9 cellular contexts compared by ENCODE assay signal in the genomic region with DNA sequence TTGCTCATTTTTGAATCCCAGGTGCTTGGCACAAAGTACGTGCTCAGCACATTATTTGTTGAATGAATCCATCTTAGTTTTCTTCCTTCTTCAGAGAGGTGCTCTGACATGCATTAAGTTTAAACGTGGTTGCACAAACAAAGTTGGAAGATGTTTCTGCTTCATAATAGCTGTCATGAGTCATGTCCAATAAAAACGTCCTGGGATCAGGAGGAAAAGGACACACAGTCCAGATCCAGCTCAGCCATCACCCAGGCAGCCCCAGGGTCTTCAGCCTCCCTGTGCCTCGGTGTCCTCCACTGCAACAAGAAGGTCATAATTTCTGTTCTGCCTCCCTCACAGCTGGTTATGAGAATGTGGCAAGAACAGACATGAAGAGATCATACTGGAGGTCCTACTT. TPM values are rescaled to one million over a fixed set of nuclear protein-coding genes. Genes with fewer than 3 reads are reported as not detected.
DNase-seq lines count a peak whose midpoint lies in the region; ATAC-seq, FAIRE-seq and TF ChIP-seq lines count a peak whose summit lies in the region.
"Had no signal": no experiment of that assay in that cellular context is flagged by ENCODE, and none has a peak within 500 bp of the region (broad histone marks: within the 10 kb centered on the region; RNA-seq: fewer than 3 reads in every experiment).

No MANE protein-coding gene starts in this region.

- TF ChIP-seq CTCF in K562 (IDR thresholded peaks at IDR 0.05 in 2 of 3, conservative IDR thresholded peaks at IDR 0.05 in 1 of 3; ENCODE audit: insufficient read depth in 2 of 3, low read depth in 1 of 3, low read length in 3 of 3) (no peak), prostate gland (IDR thresholded peaks at IDR 0.05) (no peak), suprapubic skin (IDR thresholded peaks at IDR 0.05) (no peak), WERI-Rb-1 (IDR thresholded peaks at IDR 0.05; ENCODE audit: low read depth, low read length) (no peak)

- no peak for FAIRE-seq in K562 (lab: Jason Lieb, UNC)

- H3K9me3 Mint-ChIP-seq in IgD-negative memory B cell, result peaks cover 0 to 2% (median 0%) of the 10 kb centered on the region in 3 donors

- no peak for TF ChIP-seq POLR2A in K562 (conservative IDR thresholded peaks at IDR 0.05)
- TF ChIP-seq POLR2A in prostate gland (IDR thresholded peaks at IDR 0.05), result no peak
- TF ChIP-seq POLR2A in suprapubic skin (IDR thresholded peaks at IDR 0.05), result no peak

- no peak overlapping the region for H3K9ac ChIP-seq in K562 (ENCODE audit: insufficient read depth in 1 of 2, low read depth in 2 of 2, low read length in 2 of 2)

- no peak overlapping the region for H3K27ac ChIP-seq in K562 (ENCODE audit: extremely low read depth, low read depth, low read length)
- H3K27ac ChIP-seq in prostate gland, result no peak overlapping the region
- no peak overlapping the region for H3K27ac ChIP-seq in suprapubic skin
- no peak overlapping the region for H3K27ac ChIP-seq in WERI-Rb-1
- H3K27ac ChIP-seq: testis had no signal

- no peak for ATAC-seq in K562
- no peak for ATAC-seq in GM18498 (IDR thresholded peaks at IDR 0.05; ENCODE audit: unreplicated experiment)

- peak overlapping the region; percentile 69; the same call in 1 of the 2 replicates for H2AFZ ChIP-seq in K562 (ENCODE audit: low read depth, low read length)

- no peaks in the 10 kb centered on the region for H3K79me2 ChIP-seq in K562 (ENCODE audit: control insufficient read depth, insufficient read depth, low read length)

- BruUV-seq in K562 (replicated peaks; lab: Mats Ljungman, UMichigan), result no TSS peak

- H3K27me3 Mint-ChIP-seq in IgD-negative memory B cell, result no peaks in the 10 kb centered on the region

- H3K4me2 ChIP-seq in K562 (ENCODE audit: insufficient read depth, low read length), result no peak overlapping the region

- peak; percentile 74 for DNase-seq in EH (ENCODE audit: low read depth)
- no peak for DNase-seq in K562 (ENCODE audit: extremely low read depth in 1 of 4, low spot score in 3 of 4)
- DNase-seq in prostate gland (ENCODE audit: low spot score), result peak; percentile 33
- DNase-seq in suprapubic skin (ENCODE audit: low spot score in 2 of 2), result no peak
- DNase-seq in WERI-Rb-1, result no peak
- DNase-seq: cortex of kidney, testis had no signal

- intact Hi-C loops in K562 (cut with micrococcal nuclease), result no loop called here
- intact Hi-C loops in prostate gland (cut with DNase I), result no loop called here

- H3K4me3 ChIP-seq in K562, result no peak overlapping the region
- H3K4me3 ChIP-seq in prostate gland, result no peak overlapping the region
- no peak overlapping the region for H3K4me3 ChIP-seq in suprapubic skin
- H3K4me3 ChIP-seq in WERI-Rb-1 (ENCODE audit: low read depth, low read length), result no peak overlapping the region
- H3K4me3 ChIP-seq: testis had no signal

- no peaks in the 10 kb centered on the region for H3K36me3 Mint-ChIP-seq in IgD-negative memory B cell

- H3K27me3 ChIP-seq in K562 (ENCODE audit: control insufficient read depth in 2 of 2, insufficient read depth in 2 of 2, low read length in 2 of 2) (no peaks in the 10 kb centered on the region), prostate gland (replicated peaks; ENCODE audit: insufficient read depth) (no peaks in the 10 kb centered on the region), suprapubic skin (no peaks in the 10 kb centered on the region), WERI-Rb-1 (ENCODE audit: insufficient read depth, low read depth, severe bottlenecking) (no peaks in the 10 kb centered on the region)
- H3K27me3 ChIP-seq: testis had no signal

- H3K27ac Mint-ChIP-seq in IgD-negative memory B cell, result peak overlapping the region; percentile 80 to 90 (median 85)

- no peak for TF ChIP-seq EP300 in K562 (IDR thresholded peaks at IDR 0.05; ENCODE audit: low read length)
- TF ChIP-seq EP300 in suprapubic skin (IDR thresholded peaks at IDR 0.05), result no peak

- POLR2A ChIA-PET in K562 (lab: Yijun Ruan, JAX), result interaction anchor here (1.3 to 10.5 kb wide), 2 partner anchors 12 to 52 kb away, joined by 4 to 96 read pairs; no protein-coding TSS in a partner anchor

- no peaks in the 10 kb centered on the region for H3K9me1 ChIP-seq in K562 (ENCODE audit: control insufficient read depth, insufficient read depth, low read length)

- CTCF ChIA-PET in K562 (lab: Yijun Ruan, JAX; ENCODE audit: low intra/inter-chr PET ratio), result no interaction called here

- WGBS in K562 (ENCODE audit: insufficient coverage, low coverage, missing lambda C conversion rate), result 38% methylated on average over 4 of the region's 4 CpGs
- 20% methylated on average over 4 of the region's 4 CpGs for WGBS in prostate gland
- WGBS in suprapubic skin, result 40% methylated on average over 4 of the region's 4 CpGs

- no peak for TF ChIP-seq RAD21 in K562 (CRISPR knock-in tag; conservative IDR thresholded peaks at IDR 0.05 in 1 of 2, IDR thresholded peaks at IDR 0.05 in 1 of 2)

- peaks cover 18 to 67% of the 10 kb centered on the region in 2 experiments; a peak in 4 of 5 replicates for H3K4me1 ChIP-seq in K562 (replicated peaks in 1 of 2; ENCODE audit: control insufficient read depth in 2 of 2, insufficient read depth in 2 of 2, low read length in 2 of 2)
- no peaks in the 10 kb centered on the region for H3K4me1 ChIP-seq in prostate gland (replicated peaks)
- peaks cover 18% of the 10 kb centered on the region for H3K4me1 ChIP-seq in suprapubic skin

- in situ Hi-C loops in K562 (cut with MboI), result no loop called here

- peak overlapping the region in 1 of 4 donors; percentile 79 for H3K4me3 Mint-ChIP-seq in IgD-negative memory B cell

- H4K20me1 ChIP-seq in K562 (replicated peaks; ENCODE audit: control insufficient read depth, insufficient read depth, low read length), result no peaks in the 10 kb centered on the region

- H3K9me3 ChIP-seq in K562 (replicated peaks; ENCODE audit: control insufficient read depth, insufficient read depth, low read depth, low read length) (no peaks in the 10 kb centered on the region), prostate gland (no peaks in the 10 kb centered on the region), suprapubic skin (no peaks in the 10 kb centered on the region), WERI-Rb-1 (ENCODE audit: severe bottlenecking) (no peaks in the 10 kb centered on the region)
- H3K9me3 ChIP-seq: testis had no signal

- no peaks in the 10 kb centered on the region for H3K36me3 ChIP-seq in K562 (ENCODE audit: control insufficient read depth, insufficient read depth, low read length)
- no peaks in the 10 kb centered on the region for H3K36me3 ChIP-seq in prostate gland
- no peaks in the 10 kb centered on the region for H3K36me3 ChIP-seq in suprapubic skin
- H3K36me3 ChIP-seq in WERI-Rb-1, result no peaks in the 10 kb centered on the region

- peaks cover 28 to 31% (median 28%) of the 10 kb centered on the region in 3 donors for H3K4me1 Mint-ChIP-seq in IgD-negative memory B cell

TF ChIP-seq in K562, 482 proteins besides CTCF, POLR2A, EP300 and RAD21:
- TF ChIP-seq ZNF316 (IDR thresholded peaks at IDR 0.05) (peak; percentile 30), E2F3 (CRISPR knock-in tag; IDR thresholded peaks at IDR 0.05) (no peak)

RNA-seq across cellular contexts. Expression of gene CCNL1, which starts 55.4 kb away (rescaled TPM):
- polyA plus RNA-seq in IgD-negative memory B cell, result 107 TPM
- 412 and 933 TPM in 2 replicates for total RNA-seq in K562 (2011; cell fraction: chromatin; rRNA removed; ENCODE audit: low replicate concordance)
- 305 and 368 TPM in 2 replicates for total RNA-seq in K562 (2011; cell fraction: nucleolus; rRNA removed)
- total RNA-seq in K562 (2011; cell fraction: nucleoplasm; rRNA removed), result 399 and 401 TPM in 2 replicates
- total RNA-seq in K562 (2014; rRNA removed), result 132 and 172 TPM in 2 replicates
- total RNA-seq in K562 (2014; rRNA removed; fragmentation: Illumina TruSeq; extraction: Trizol), result 124 and 133 TPM in 2 replicates
- total RNA-seq in K562 (2015; rRNA removed; fragmentation: Illumina TruSeq; extraction: Trizol), result 153 and 161 TPM in 2 replicates
- total RNA-seq in K562 (2021), result 112 and 126 TPM in 2 replicates
- 186 and 201 TPM in 2 replicates for polyA plus RNA-seq in K562 (2011; rRNA removed)
- polyA plus RNA-seq in K562 (2011; cell fraction: cytosol; rRNA removed), result 57.8 and 58.8 TPM in 2 replicates
- polyA plus RNA-seq in K562 (2011; cell fraction: nucleus; rRNA removed), result 1,501 and 1,632 TPM in 2 replicates
- polyA plus RNA-seq in K562 (2012), result 70.5 and 112 TPM in 2 replicates
- 77.7 and 107 TPM in 2 replicates for polyA plus RNA-seq in K562 (2014; fragmentation: Illumina TruSeq; extraction: Trizol)
- 10 to 100 TPM; 16.1 to 32.4 TPM for polyA plus RNA-seq in K562 (2014; fragmentation: Nextera tagmentation; extraction: Ambion mirVana)
- polyA plus RNA-seq in K562 (2014; rRNA removed), result 134 and 154 TPM in 2 replicates
- 210 and 248 TPM in 2 replicates for polyA minus RNA-seq in K562 (2011; rRNA and poly(A)+ RNA removed)
- polyA minus RNA-seq in K562 (2011; cell fraction: cytosol; rRNA and poly(A)+ RNA removed), result 78.9 and 112 TPM in 2 replicates
- 962 and 1,250 TPM in 2 replicates for polyA minus RNA-seq in K562 (2011; cell fraction: nucleus; rRNA and poly(A)+ RNA removed)
- total RNA-seq in prostate gland, result 100 to 1,000 TPM in 1 of 2 donors, 10 to 100 TPM in 1; 94.5 to 157 TPM
- 100 to 1,000 TPM; 203 to 665 (median 246) TPM for total RNA-seq in suprapubic skin

Comparison
In these comparisons a context has a peak if more than half of its experiments do, and no peak if none do; other contexts are left out.
1. DNase-seq: peak in EH (single experiment) and prostate gland (single experiment); none in K562 (0 of 4), suprapubic skin (0 of 2) and WERI-Rb-1 (single experiment).